In genomic region chr13:37076818-37077217, GRCh38 we compare ENCODE assay signal across 37 cellular contexts. TPM values are rescaled to one million over a fixed set of nuclear protein-coding genes. Genes with fewer than 3 reads are reported as not detected.
"Had no signal": no experiment of that assay in that cellular context is flagged by ENCODE, and none has a peak within 500 bp of the region (broad histone marks: within the 10 kb centered on the region; RNA-seq: fewer than 3 reads in every experiment).

No MANE protein-coding gene starts in this region.

- DNase-seq: Karpas-422, Kasumi-1, MG63, MM.1S, MV-4-11, NCI-H1048, NCI-H1092, NCI-H1092 treated with DMSO at 0.1 percent for 48 hours, NCI-H1105, NCI-H1105 treated with DMSO at 0.1 percent for 48 hours, NCI-H1417, NCI-H1417 treated with DMSO at 0.1 percent for 48 hours, NCI-H1436, NCI-H1436 treated with DMSO at 0.1 percent for 48 hours, NCI-H146, NCI-H1694, NCI-H1694 treated with DMSO at 0.1 percent for 48 hours, NCI-H187, NCI-H187 treated with DMSO at 0.1 percent for 48 hours, NCI-H1930, NCI-H2081, NCI-H2081 treated with DMSO at 0.1 percent for 48 hours, NCI-H2107, NCI-H2171, NCI-H2171 treated with DMSO at 0.1 percent for 48 hours, NCI-H2227 treated with DMSO at 0.1 percent for 48 hours, NCI-H226, NCI-H345, NCI-H446, NCI-H446 treated with DMSO at 0.1 percent for 48 hours, NCI-H510A, NCI-H510A treated with DMSO at 0.1 percent for 48 hours, NCI-H524 had no signal

- H3K27me3 ChIP-seq: MG63 had no signal

- H3K4me3 ChIP-seq: MG63 had no signal

- H3K36me3 ChIP-seq: MG63 had no signal

- H3K9me3 ChIP-seq: MG63 had no signal

RNA-seq across cellular contexts. Expression of gene CSNK1A1L, which starts 28.6 kb away (rescaled TPM):
- total RNA-seq: LHCN-M2, M059J, MCF 10A, NCI-H460 had no signal
